Comparison of ENCODE assay signal across 38 cellular contexts in the genomic region with DNA sequence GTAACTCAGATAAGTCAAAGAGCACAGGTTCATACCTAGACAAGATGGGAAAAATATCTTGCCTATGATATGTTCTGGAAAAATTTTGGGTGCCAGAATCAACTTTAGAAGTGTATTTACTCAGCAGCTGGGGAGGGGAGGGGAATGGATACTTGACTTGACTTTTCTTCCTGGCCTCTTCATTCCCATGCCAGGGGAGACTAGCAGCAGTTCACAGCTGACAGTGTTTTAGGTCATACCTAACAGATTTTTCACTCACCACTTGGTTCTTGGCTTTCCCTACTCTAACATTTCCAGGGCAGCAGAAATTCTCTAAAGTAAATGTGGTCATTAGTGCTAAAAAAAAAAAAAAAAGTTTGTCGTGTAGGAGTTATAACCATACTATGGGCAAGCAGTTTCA. TPM values are rescaled to one million over a fixed set of nuclear protein-coding genes. Genes with fewer than 3 reads are reported as not detected.
"Had no signal": no experiment of that assay in that cellular context is flagged by ENCODE, and none has a peak within 500 bp of the region (broad histone marks: within the 10 kb centered on the region; RNA-seq: fewer than 3 reads in every experiment).

No MANE protein-coding gene starts in this region.

- H3K4me3 Mint-ChIP-seq: activated B cell treated with CpG ODN at 0.5 μM for 24 hours; activated CD4-positive, alpha-beta memory T cell treated with anti-CD3 and anti-CD28 coated beads for 36 hours; activated CD4-positive, alpha-beta T cell treated with anti-CD3 and anti-CD28 coated beads, Interleukin-2, amount 10 ng/mL, durations not matched to agents 24 days and 14 days; activated CD8-positive, alpha-beta memory T cell treated with anti-CD3 and anti-CD28 coated beads, Interleukin-2, amount 10 ng/mL, durations not matched to agents 7 days and 5 days; activated CD8-positive, alpha-beta T cell treated with anti-CD3 and anti-CD28 coated beads, Interleukin-2, amount 10 ng/mL, durations not matched to agents 7 days and 5 days; activated naive CD4-positive, alpha-beta T cell treated with anti-CD3 and anti-CD28 coated beads, Interleukin-2, amount 10 ng/mL, durations not matched to agents 7 days and 5 days; activated naive CD8-positive, alpha-beta T cell treated with anti-CD3 and anti-CD28 coated beads, Interleukin-2, amount 10 ng/mL, durations not matched to agents 7 days and 5 days; activated T-helper 1 cell treated with anti-CD3 and anti-CD28 coated beads, Interleukin-12 subunit alpha, Interleukin-12 subunit beta, Interleukin-2, Interleukin-4 antibody, amounts not matched to agents 30 ng/mL and 10 ng/mL and 1 ng/mL, durations not matched to agents 14 hours and 24 hours and 36 hours; brain; dendritic cell treated with granulocyte-macrophage colony-stimulating factor and Interleukin-4, amounts not matched to agents 40 ng/mL and 50 ng/mL, for 4 days; endodermal cell; T-helper 17 cell; T-helper 2 cell treated with Interferon-gamma antibody and Interleukin-4, amounts not matched to agents 5 μg/mL and 100 μg/mL, for 36 hours had no signal

- H3K9me3 ChIP-seq: ascending aorta, breast epithelium, esophagus muscularis mucosa, gastrocnemius medialis had no signal

- DNase-seq: activated B cell treated with CpG ODN at 0.5 μM for 24 hours; activated CD4-positive, alpha-beta memory T cell treated with anti-CD3 and anti-CD28 coated beads for 36 hours; activated CD4-positive, alpha-beta T cell treated with anti-CD3 and anti-CD28 coated beads, Interleukin-2, amount 10 ng/mL, durations not matched to agents 24 days and 14 days; activated CD8-positive, alpha-beta memory T cell treated with anti-CD3 and anti-CD28 coated beads, Interleukin-2, amount 10 ng/mL, durations not matched to agents 7 days and 5 days; activated CD8-positive, alpha-beta memory T cell treated with anti-CD3 and anti-CD28 coated beads, Interleukin-2, amount 50 U/mL, for 4 hours; activated CD8-positive, alpha-beta T cell treated with anti-CD3 and anti-CD28 coated beads, Interleukin-2, amount 10 ng/mL, durations not matched to agents 7 days and 5 days; activated effector memory CD4-positive, alpha-beta T cell treated with anti-CD3 and anti-CD28 coated beads, Interleukin-2, amount 50 U/mL, for 16 hours; activated naive CD4-positive, alpha-beta T cell treated with anti-CD3 and anti-CD28 coated beads, Interleukin-2, amount 10 ng/mL, durations not matched to agents 7 days and 5 days; activated naive CD8-positive, alpha-beta T cell treated with anti-CD3 and anti-CD28 coated beads, Interleukin-2, amount 10 ng/mL, durations not matched to agents 7 days and 5 days; activated T-cell treated with anti-CD3 and anti-CD28 coated beads, Interleukin-2, amount 50 U/mL, for 1 hour; activated T-cell treated with anti-CD3 and anti-CD28 coated beads, Interleukin-2, amount 50 U/mL, for 48 hours; central memory CD4-positive, alpha-beta T cell; cerebellar nuclear complex; dorsolateral prefrontal cortex; effector memory CD4-positive, alpha-beta T cell; endodermal cell; erythroblast; foreskin keratinocyte; gastrocnemius medialis; glutamatergic neuron; heart left ventricle; T-helper 1 cell; T-helper 17 cell; T1000; WERI-Rb-1 had no signal

- H3K36me3 Mint-ChIP-seq: activated CD4-positive, alpha-beta memory T cell treated with anti-CD3 and anti-CD28 coated beads for 36 hours; activated CD8-positive, alpha-beta memory T cell treated with anti-CD3 and anti-CD28 coated beads, Interleukin-2, amount 10 ng/mL, durations not matched to agents 7 days and 5 days; activated naive CD4-positive, alpha-beta T cell treated with anti-CD3 and anti-CD28 coated beads, Interleukin-2, amount 10 ng/mL, durations not matched to agents 7 days and 5 days; activated naive CD4-positive, alpha-beta T cell treated with anti-CD3 and anti-CD28 coated beads, Interleukin-2, amount 50 U/mL, for 72 hours; activated naive CD8-positive, alpha-beta T cell treated with anti-CD3 and anti-CD28 coated beads, Interleukin-2, amount 10 ng/mL, durations not matched to agents 7 days and 5 days; brain had no signal

- H3K4me1 ChIP-seq: ascending aorta, breast epithelium, esophagus muscularis mucosa, foreskin keratinocyte, gastrocnemius medialis, heart left ventricle had no signal

- H3K27ac ChIP-seq: ascending aorta, breast epithelium, cardiac muscle cell, coronary artery, dorsolateral prefrontal cortex, esophagus muscularis mucosa, foreskin keratinocyte, gastrocnemius medialis, heart left ventricle, WERI-Rb-1 had no signal

- ATAC-seq: activated CD4-positive, CD25-positive, alpha-beta regulatory T cell treated with anti-CD3 and anti-CD28 coated beads, Interleukin-2, amount 50 U/mL, for 24 hours; activated CD8-positive, alpha-beta memory T cell treated with anti-CD3 and anti-CD28 coated beads, Interleukin-2, amount 10 ng/mL, durations not matched to agents 7 days and 5 days; activated CD8-positive, alpha-beta T cell treated with anti-CD3 and anti-CD28 coated beads, Interleukin-2, amount 10 ng/mL, durations not matched to agents 7 days and 5 days; activated naive CD4-positive, alpha-beta T cell treated with anti-CD3 and anti-CD28 coated beads, Interleukin-2, amount 50 U/mL, for 72 hours; foreskin keratinocyte; gastrocnemius medialis; heart left ventricle; T-helper 17 cell had no signal

- H3K27me3 Mint-ChIP-seq: activated B cell treated with CpG ODN at 0.5 μM for 24 hours; activated CD4-positive, alpha-beta memory T cell treated with anti-CD3 and anti-CD28 coated beads for 36 hours; activated CD4-positive, alpha-beta T cell treated with anti-CD3 and anti-CD28 coated beads, Interleukin-2, amount 10 ng/mL, durations not matched to agents 24 days and 14 days; activated CD8-positive, alpha-beta memory T cell treated with anti-CD3 and anti-CD28 coated beads, Interleukin-2, amount 10 ng/mL, durations not matched to agents 7 days and 5 days; activated naive CD4-positive, alpha-beta T cell treated with anti-CD3 and anti-CD28 coated beads, Interleukin-2, amount 10 ng/mL, durations not matched to agents 7 days and 5 days; activated naive CD8-positive, alpha-beta T cell treated with anti-CD3 and anti-CD28 coated beads, Interleukin-2, amount 10 ng/mL, durations not matched to agents 7 days and 5 days; dendritic cell treated with granulocyte-macrophage colony-stimulating factor and Interleukin-4, amounts not matched to agents 40 ng/mL and 50 ng/mL, for 4 days; T-helper 17 cell had no signal

- H3K27ac Mint-ChIP-seq: activated B cell treated with CpG ODN at 0.5 μM for 24 hours; activated CD4-positive, alpha-beta memory T cell treated with anti-CD3 and anti-CD28 coated beads for 36 hours; activated CD4-positive, alpha-beta T cell treated with anti-CD3 and anti-CD28 coated beads, Interleukin-2, amount 10 ng/mL, durations not matched to agents 24 days and 14 days; activated CD8-positive, alpha-beta memory T cell treated with anti-CD3 and anti-CD28 coated beads, Interleukin-2, amount 10 ng/mL, durations not matched to agents 7 days and 5 days; activated CD8-positive, alpha-beta T cell treated with anti-CD3 and anti-CD28 coated beads, Interleukin-2, amount 10 ng/mL, durations not matched to agents 7 days and 5 days; activated naive CD4-positive, alpha-beta T cell treated with anti-CD3 and anti-CD28 coated beads, Interleukin-2, amount 10 ng/mL, durations not matched to agents 7 days and 5 days; activated naive CD4-positive, alpha-beta T cell treated with anti-CD3 and anti-CD28 coated beads, Interleukin-2, amount 50 U/mL, for 72 hours; activated naive CD8-positive, alpha-beta T cell treated with anti-CD3 and anti-CD28 coated beads, Interleukin-2, amount 10 ng/mL, durations not matched to agents 7 days and 5 days; activated T-helper 1 cell treated with anti-CD3 and anti-CD28 coated beads, Interleukin-12 subunit alpha, Interleukin-12 subunit beta, Interleukin-2, Interleukin-4 antibody, amounts not matched to agents 30 ng/mL and 10 ng/mL and 1 ng/mL, durations not matched to agents 14 hours and 24 hours and 36 hours; activated T-helper 2 cell treated with anti-CD3 and anti-CD28 coated beads, Interferon-gamma antibody, Interleukin-2, Interleukin-4, amounts not matched to agents 10 μg/mL and 5 μg/mL and 100 μg/mL, durations not matched to agents 14 hours and 24 hours and 36 hours; brain; dendritic cell treated with granulocyte-macrophage colony-stimulating factor and Interleukin-4, amounts not matched to agents 40 ng/mL and 50 ng/mL, for 4 days; endodermal cell; T-helper 17 cell; T-helper 2 cell treated with Interferon-gamma antibody and Interleukin-4, amounts not matched to agents 5 μg/mL and 100 μg/mL, for 36 hours had no signal

- H3K4me1 Mint-ChIP-seq: activated B cell treated with CpG ODN at 0.5 μM for 24 hours; activated CD4-positive, alpha-beta T cell treated with anti-CD3 and anti-CD28 coated beads, Interleukin-2, amount 10 ng/mL, durations not matched to agents 24 days and 14 days; activated CD8-positive, alpha-beta memory T cell treated with anti-CD3 and anti-CD28 coated beads, Interleukin-2, amount 10 ng/mL, durations not matched to agents 7 days and 5 days; activated naive CD4-positive, alpha-beta T cell treated with anti-CD3 and anti-CD28 coated beads, Interleukin-2, amount 10 ng/mL, durations not matched to agents 7 days and 5 days; activated naive CD8-positive, alpha-beta T cell treated with anti-CD3 and anti-CD28 coated beads, Interleukin-2, amount 10 ng/mL, durations not matched to agents 7 days and 5 days; brain; endodermal cell; T-helper 17 cell had no signal

- H3K36me3 ChIP-seq: ascending aorta, breast epithelium, cardiac muscle cell, esophagus muscularis mucosa, gastrocnemius medialis, heart left ventricle, WERI-Rb-1 had no signal

- H3K4me3 ChIP-seq: ascending aorta, breast epithelium, cardiac muscle cell, coronary artery, dorsolateral prefrontal cortex, esophagus muscularis mucosa, gastrocnemius medialis, heart left ventricle had no signal

- H3K9me3 Mint-ChIP-seq: activated CD4-positive, alpha-beta T cell treated with anti-CD3 and anti-CD28 coated beads, Interleukin-2, amount 10 ng/mL, durations not matched to agents 24 days and 14 days; activated naive CD8-positive, alpha-beta T cell treated with anti-CD3 and anti-CD28 coated beads, Interleukin-2, amount 10 ng/mL, durations not matched to agents 7 days and 5 days; activated T-helper 1 cell treated with anti-CD3 and anti-CD28 coated beads, Interleukin-12 subunit alpha, Interleukin-12 subunit beta, Interleukin-2, Interleukin-4 antibody, amounts not matched to agents 30 ng/mL and 10 ng/mL and 1 ng/mL, durations not matched to agents 14 hours and 24 hours and 36 hours; dendritic cell treated with granulocyte-macrophage colony-stimulating factor and Interleukin-4, amounts not matched to agents 40 ng/mL and 50 ng/mL, for 4 days; endodermal cell had no signal

- H3K27me3 ChIP-seq: ascending aorta, breast epithelium, cardiac muscle cell, esophagus muscularis mucosa, foreskin keratinocyte, gastrocnemius medialis, heart left ventricle had no signal

RNA-seq across cellular contexts. Expression of gene TAS2R16, which starts 46.3 kb away (rescaled TPM):
- total RNA-seq: activated B cell treated with CpG ODN at 0.5 μM for 24 hours; activated CD4-positive, alpha-beta memory T cell treated with anti-CD3 and anti-CD28 coated beads for 36 hours; activated CD4-positive, alpha-beta T cell treated with anti-CD3 and anti-CD28 coated beads, Interleukin-2, amount 10 ng/mL, durations not matched to agents 24 days and 14 days; activated CD8-positive, alpha-beta memory T cell treated with anti-CD3 and anti-CD28 coated beads for 36 hours; activated CD8-positive, alpha-beta memory T cell treated with anti-CD3 and anti-CD28 coated beads, Interleukin-2, amount 10 ng/mL, durations not matched to agents 7 days and 5 days; activated CD8-positive, alpha-beta T cell treated with anti-CD3 and anti-CD28 coated beads, Interleukin-2, amount 10 ng/mL, durations not matched to agents 7 days and 5 days; activated naive CD4-positive, alpha-beta T cell treated with anti-CD3 and anti-CD28 coated beads, Interleukin-2, amount 50 U/mL, for 72 hours; activated naive CD8-positive, alpha-beta T cell treated with anti-CD3 and anti-CD28 coated beads, Interleukin-2, amount 10 ng/mL, durations not matched to agents 7 days and 5 days; activated T-helper 1 cell treated with anti-CD3 and anti-CD28 coated beads, Interleukin-12 subunit alpha, Interleukin-12 subunit beta, Interleukin-2, Interleukin-4 antibody, amounts not matched to agents 30 ng/mL and 10 ng/mL and 1 ng/mL, durations not matched to agents 14 hours and 24 hours and 36 hours; activated T-helper 2 cell treated with anti-CD3 and anti-CD28 coated beads, Interferon-gamma antibody, Interleukin-2, Interleukin-4, amounts not matched to agents 10 μg/mL and 5 μg/mL and 100 μg/mL, durations not matched to agents 14 hours and 24 hours and 36 hours; ascending aorta; breast epithelium; cardiac muscle cell; endodermal cell; esophagus muscularis mucosa; foreskin keratinocyte; gastrocnemius medialis; heart left ventricle; T-helper 17 cell had no signal
